Comparison of ENCODE assay signal across 8 cellular contexts in the genomic region with DNA sequence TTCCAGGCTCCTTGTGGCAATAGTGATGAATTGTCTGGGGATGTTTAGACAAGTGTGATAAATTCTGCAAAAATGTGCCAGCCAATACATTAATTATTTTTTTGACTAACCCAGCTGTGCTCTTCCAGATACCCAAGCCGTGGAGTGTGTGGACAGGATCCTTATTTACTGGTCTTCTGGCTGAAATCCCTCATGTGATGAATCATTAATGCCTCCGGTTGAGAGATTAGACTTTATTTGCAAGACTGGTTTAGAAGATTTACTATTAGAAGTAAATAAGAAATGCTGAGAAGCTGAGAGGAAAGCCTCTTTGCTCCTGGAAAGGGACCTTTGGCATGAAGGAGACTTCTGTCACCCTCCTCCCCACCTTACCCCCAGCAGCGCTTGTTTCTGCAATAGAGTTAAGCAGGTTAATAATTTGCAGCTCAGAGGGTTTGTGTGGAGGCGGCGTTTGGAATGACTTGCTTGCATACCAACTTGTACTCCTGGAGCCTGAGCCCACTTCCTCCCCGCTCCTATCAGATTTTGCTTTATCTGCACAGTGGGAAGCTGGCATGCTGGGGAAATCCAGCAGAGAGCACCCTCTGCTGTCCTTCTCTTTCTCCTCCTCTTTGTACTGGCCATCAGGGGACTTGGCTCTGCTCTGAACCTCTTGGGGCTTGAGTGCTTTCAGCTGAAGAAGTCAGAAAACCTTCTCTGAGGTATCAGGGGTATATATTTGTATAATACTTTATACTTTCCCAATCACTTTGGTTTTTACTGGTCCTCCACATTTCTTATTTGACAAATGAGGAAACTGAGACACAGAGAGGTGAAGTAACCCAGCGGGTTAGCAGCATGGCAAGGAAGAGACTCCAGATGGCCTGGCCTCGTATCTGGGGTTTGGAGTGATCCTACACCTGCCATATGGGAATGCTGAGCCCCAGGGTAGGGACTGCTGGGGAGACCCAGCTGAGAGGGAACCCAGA. TPM values are rescaled to one million over a fixed set of nuclear protein-coding genes. Genes with fewer than 3 reads are reported as not detected.
DNase-seq lines count a peak whose midpoint lies in the region; ATAC-seq and TF ChIP-seq lines count a peak whose summit lies in the region.

No MANE protein-coding gene starts in this region.

- H3K36me3 Mint-ChIP-seq in stimulated activated effector memory CD8-positive, alpha-beta T cell treated with anti-CD3 and anti-CD28 coated beads, Interleukin-12 subunit alpha, Interleukin-12 subunit beta, amount 100 ng/mL, for 72 hours: no peaks in the 10 kb centered on the region

- peaks cover under 1% of the 10 kb centered on the region for H3K4me1 Mint-ChIP-seq in stimulated activated effector memory CD8-positive, alpha-beta T cell treated with anti-CD3 and anti-CD28 coated beads, Interleukin-12 subunit alpha, Interleukin-12 subunit beta, amount 100 ng/mL, for 72 hours

- H3K4me3 ChIP-seq in HFF-Myc (replicated peaks; ENCODE audit: low read depth, low read length): no peak overlapping the region

- peak; percentile 24 for DNase-seq in CMK (ENCODE audit: low read depth)
- peak; percentile 45 for DNase-seq in HFF-Myc (ENCODE audit: extremely low read depth, low read depth)
- DNase-seq in SK-MEL-5 (ENCODE audit: low read depth, low spot score): peak; percentile 90
- peak; percentile 70 for DNase-seq in fibroblast of peridontal ligament (ENCODE audit: extremely low read depth)
- no peak for DNase-seq in omental fat pad (ENCODE audit: low spot score)
- no peak for DNase-seq in ecto neural progenitor cell (ENCODE audit: low spot score)
- no peak for DNase-seq in stimulated activated effector memory CD8-positive, alpha-beta T cell treated with anti-CD3 and anti-CD28 coated beads, Interleukin-12 subunit alpha, Interleukin-12 subunit beta, amount 100 ng/mL, for 72 hours (ENCODE audit: low spot score in 2 of 2)

- ATAC-seq in omental fat pad (ENCODE audit: low FRiP score) (peak; percentile 81), GM19328 (IDR thresholded peaks at IDR 0.05; ENCODE audit: unreplicated experiment) (no peak)
- ATAC-seq in stimulated activated effector memory CD8-positive, alpha-beta T cell treated with anti-CD3 and anti-CD28 coated beads, Interleukin-12 subunit alpha, Interleukin-12 subunit beta, amount 100 ng/mL, for 72 hours: no peak

- no peak overlapping the region for H3K27ac Mint-ChIP-seq in stimulated activated effector memory CD8-positive, alpha-beta T cell treated with anti-CD3 and anti-CD28 coated beads, Interleukin-12 subunit alpha, Interleukin-12 subunit beta, amount 100 ng/mL, for 72 hours

- in situ Hi-C loops in SK-MEL-5 (cut with HindIII; ENCODE audit: low pct_unique_long_range_greater_than_20kb, low sequenced_read_pairs): no loop called here

- peak; percentile 67 for TF ChIP-seq CTCF in HFF-Myc (IDR thresholded peaks at IDR 0.05; ENCODE audit: low read depth, low read length, missing control alignments)
- no peak for TF ChIP-seq CTCF in omental fat pad (IDR thresholded peaks at IDR 0.05)

- no peaks in the 10 kb centered on the region for H3K9me3 Mint-ChIP-seq in stimulated activated effector memory CD8-positive, alpha-beta T cell treated with anti-CD3 and anti-CD28 coated beads, Interleukin-12 subunit alpha, Interleukin-12 subunit beta, amount 100 ng/mL, for 72 hours

- no peak overlapping the region for H3K4me3 Mint-ChIP-seq in stimulated activated effector memory CD8-positive, alpha-beta T cell treated with anti-CD3 and anti-CD28 coated beads, Interleukin-12 subunit alpha, Interleukin-12 subunit beta, amount 100 ng/mL, for 72 hours

RNA-seq across cellular contexts. Expression of a gene that starts 16.3 kb away (rescaled TPM):
- total RNA-seq in SK-MEL-5 (2014; rRNA removed; shearing (Covaris generic)): 0.08 and 0.61 TPM in 2 replicates
- not detected in 2 replicates for polyA plus RNA-seq in SK-MEL-5 (2015; cell fraction: cytosol; rRNA removed)
- 0.31 TPM in 1 of 2 replicates, not detected in the other for polyA plus RNA-seq in SK-MEL-5 (2015; cell fraction: nucleus; rRNA removed)
- under 1 TPM in 3 of 4 donors, not detected in 1; 0.19 to 0.95 (median 0.60) TPM for total RNA-seq in omental fat pad

Comparison
In these comparisons a context has a peak if more than half of its experiments do, and no peak if none do; other contexts are left out.
1. DNase-seq: peak in CMK (single experiment), HFF-Myc (single experiment), SK-MEL-5 (single experiment) and fibroblast of peridontal ligament (single experiment); none in omental fat pad (single experiment), ecto neural progenitor cell (single experiment) and stimulated activated effector memory CD8-positive, alpha-beta T cell treated with anti-CD3 and anti-CD28 coated beads, Interleukin-12 subunit alpha, Interleukin-12 subunit beta, amount 100 ng/mL, for 72 hours (0 of 2).